9 cellular contexts compared by ENCODE assay signal in genomic region chr19:45098521-45099464, GRCh38. TPM values are rescaled to one million over a fixed set of nuclear protein-coding genes. Genes with fewer than 3 reads are reported as not detected.
A peak's percentile ranks its signal among the peaks of the same experiment; 100 is the strongest.
DNase-seq lines count a peak whose midpoint lies in the region; ATAC-seq, FAIRE-seq and TF ChIP-seq lines count a peak whose summit lies in the region.
"Had no signal": no experiment of that assay in that cellular context is flagged by ENCODE, and none has a peak within 500 bp of the region (broad histone marks: within the 10 kb centered on the region; RNA-seq: fewer than 3 reads in every experiment).

No MANE protein-coding gene starts in this region.

- no peak overlapping the region for H2BK15ac ChIP-seq in mesenchymal stem cell (ENCODE audit: low read depth, poor library complexity, severe bottlenecking)

- H3K4ac ChIP-seq in mesenchymal stem cell (ENCODE audit: low read depth in 1 of 2, low read length in 2 of 2): peak overlapping the region; percentile 3 to 83

- peak overlapping the region; percentile 91 for H4K91ac ChIP-seq in mesenchymal stem cell (ENCODE audit: low read length)

- H3K79me1 ChIP-seq in mesenchymal stem cell (replicated peaks; ENCODE audit: low read length, poor library complexity, severe bottlenecking): peaks cover 13% of the 10 kb centered on the region

- POLR2A ChIA-PET in A549 (lab: Yijun Ruan, JAX): interaction anchor here (0.9 to 1.2 kb wide), 3 partner anchors 14 to 60 kb away, joined by 3 to 4 read pairs (median 4); partner anchors contain the start of gene CLASRP

- FAIRE-seq in A549 (lab: Jason Lieb, UNC): no peak

- H3K4me3 ChIP-seq in A549 (0 out of 3 replicates have a peak overlapping the region, but pooled peaks have one; percentile 16), mesenchymal stem cell (ENCODE audit: insufficient read depth in 1 of 2, low read depth in 1 of 2, low read length in 2 of 2) (peak overlapping the region in 1 of 2 experiments; percentile 74), WERI-Rb-1 (ENCODE audit: low read depth, low read length) (no peak overlapping the region)
- H3K4me3 ChIP-seq in effector memory CD4-positive, alpha-beta T cell (ENCODE audit: insufficient read depth, low read depth, low read length, poor library complexity, severe bottlenecking): no peak overlapping the region
- H3K4me3 ChIP-seq: SJSA1 had no signal

- H3K27me3 ChIP-seq in mesenchymal stem cell (ENCODE audit: control insufficient read depth in 1 of 2, insufficient read depth in 1 of 2, low read length in 2 of 2) (no peaks in the 10 kb centered on the region), WERI-Rb-1 (ENCODE audit: insufficient read depth, low read depth, severe bottlenecking) (no peaks in the 10 kb centered on the region)
- H3K27me3 ChIP-seq in effector memory CD4-positive, alpha-beta T cell (replicated peaks; ENCODE audit: control insufficient read depth, insufficient read depth, low read length, poor library complexity, severe bottlenecking): no peaks in the 10 kb centered on the region
- H3K27me3 ChIP-seq: SJSA1 had no signal

- CTCF ChIA-PET in A549 (lab: Yijun Ruan, JAX): interaction anchor here (0.9 to 4.9 kb wide), 13 partner anchors 6 to 450 kb away, joined by 3 to 46 read pairs (median 6); partner anchors contain the start of gene PPP1R37

- H3K36me3 ChIP-seq in mesenchymal stem cell (ENCODE audit: control insufficient read depth in 1 of 2, insufficient read depth in 2 of 2, low read depth in 1 of 2, low read length in 2 of 2) (peaks cover 0 to 2% of the 10 kb centered on the region in 2 experiments), WERI-Rb-1 (peaks cover 37% of the 10 kb centered on the region)
- no peaks in the 10 kb centered on the region for H3K36me3 ChIP-seq in effector memory CD4-positive, alpha-beta T cell (ENCODE audit: control insufficient read depth, insufficient read depth, low read length)

- peak overlapping the region in 1 of 2 experiments; percentile 28 for H3K23ac ChIP-seq in mesenchymal stem cell (ENCODE audit: low read length in 2 of 2)

- H2BK120ac ChIP-seq in mesenchymal stem cell (ENCODE audit: low read depth, low read length): peak overlapping the region; percentile 49

- TF ChIP-seq RAD21 in A549 (conservative IDR thresholded peaks at IDR 0.05 in 1 of 2, IDR thresholded peaks at IDR 0.05 in 1 of 2): no peak

- H3K18ac ChIP-seq in mesenchymal stem cell (ENCODE audit: low read depth in 1 of 2, low read length in 2 of 2): peak overlapping the region; percentile 60 to 87

- H3K9ac ChIP-seq in mesenchymal stem cell (ENCODE audit: low read length): peak overlapping the region; percentile 80

- H4K8ac ChIP-seq in mesenchymal stem cell (ENCODE audit: low read length): peak overlapping the region; percentile 86

- no peak for TF ChIP-seq EP300 in A549 (IDR thresholded peaks at IDR 0.05)

- H2AK5ac ChIP-seq in mesenchymal stem cell (ENCODE audit: low read length, severe bottlenecking): peak overlapping the region; percentile 10

- no peak for TF ChIP-seq POLR2A in A549 (IDR thresholded peaks at IDR 0.05; ENCODE audit: low read length)

- peak overlapping the region; percentile 73 to 85 for H2BK12ac ChIP-seq in mesenchymal stem cell (ENCODE audit: low read length in 2 of 2)

- H3K9me3 ChIP-seq in A549: no peaks in the 10 kb centered on the region
- H3K9me3 ChIP-seq in mesenchymal stem cell (ENCODE audit: control insufficient read depth, low read length): no peaks in the 10 kb centered on the region
- H3K9me3 ChIP-seq in WERI-Rb-1 (ENCODE audit: severe bottlenecking): no peaks in the 10 kb centered on the region
- H3K9me3 ChIP-seq in effector memory CD4-positive, alpha-beta T cell (ENCODE audit: control insufficient read depth, low read length): no peaks in the 10 kb centered on the region
- H3K9me3 ChIP-seq: SJSA1 had no signal

- H2BK5ac ChIP-seq in mesenchymal stem cell (ENCODE audit: low read depth, low read length, poor library complexity, severe bottlenecking): no peak overlapping the region

- DNase-seq in A549 (ENCODE audit: low read depth in 1 of 2, low spot score in 1 of 2) (no peak), NCI-H2029 (lab: John Stamatoyannopoulos, UW) (peak; percentile 65), mesenchymal stem cell (no peak), WERI-Rb-1 (no peak), SW480 (ENCODE audit: low spot score) (no peak)
- no peak for DNase-seq in effector memory CD4-positive, alpha-beta T cell

- H3K14ac ChIP-seq in mesenchymal stem cell (ENCODE audit: low read length in 2 of 2): peak overlapping the region in 1 of 2 experiments; percentile 62

- H3K27ac ChIP-seq in A549 (peak overlapping the region; percentile 78 to 92), cingulate gyrus (ENCODE audit: low read depth, low read length) (peak overlapping the region; percentile 88), mesenchymal stem cell (ENCODE audit: low read length, poor library complexity, severe bottlenecking) (peak overlapping the region; percentile 53), WERI-Rb-1 (no peak overlapping the region)
- H3K27ac ChIP-seq in effector memory CD4-positive, alpha-beta T cell (ENCODE audit: insufficient read depth, low read length, poor library complexity, severe bottlenecking): no peak overlapping the region
- H3K27ac ChIP-seq: SJSA1 had no signal

- H3K4me2 ChIP-seq in A549 (peak overlapping the region; percentile 75), mesenchymal stem cell (ENCODE audit: low read length, poor library complexity, severe bottlenecking) (peak overlapping the region; percentile 18)

- H3K4me1 ChIP-seq in A549: peaks cover 67% of the 10 kb centered on the region
- peaks cover 75% of the 10 kb centered on the region for H3K4me1 ChIP-seq in mesenchymal stem cell (ENCODE audit: control insufficient read depth, insufficient read depth, low read depth, low read length)
- peaks cover 32% of the 10 kb centered on the region for H3K4me1 ChIP-seq in effector memory CD4-positive, alpha-beta T cell (ENCODE audit: control insufficient read depth, insufficient read depth, low read length, poor library complexity, severe bottlenecking)

- no peak overlapping the region for H2AFZ ChIP-seq in mesenchymal stem cell (ENCODE audit: low read depth, low read length)

- ATAC-seq in A549 (no peak), GM18861 (IDR thresholded peaks at IDR 0.05; ENCODE audit: unreplicated experiment) (no peak)

- TF ChIP-seq CTCF in A549 (IDR thresholded peaks at IDR 0.05) (no peak), WERI-Rb-1 (IDR thresholded peaks at IDR 0.05; ENCODE audit: low read depth, low read length) (no peak)

- 72% methylated on average over 14 of the region's 15 CpGs for WGBS in A549 (ENCODE audit: missing lambda C conversion rate)
- 69% methylated on average over 15 of the region's 15 CpGs for WGBS in mesenchymal stem cell

TF ChIP-seq in A549, 52 proteins besides CTCF, POLR2A, EP300 and RAD21 (continues in another document):
- no peak for TF ChIP-seq HOXB5 (CRISPR knock-in tag; IDR thresholded peaks at IDR 0.05)
- no peak for TF ChIP-seq CBX8 (IDR thresholded peaks at IDR 0.05)
- TF ChIP-seq CBX2 (IDR thresholded peaks at IDR 0.05; ENCODE audit: borderline replicate concordance, low read depth): no peak
- no peak for TF ChIP-seq RNF2 (IDR thresholded peaks at IDR 0.05; ENCODE audit: borderline replicate concordance, low read depth)
- no peak for TF ChIP-seq NR3C1 (IDR thresholded peaks at IDR 0.05)
- TF ChIP-seq ELK1 (IDR thresholded peaks at IDR 0.05; ENCODE audit: low read depth, low read length): no peak
- TF ChIP-seq POLR2AphosphoS2 (conservative IDR thresholded peaks at IDR 0.05; ENCODE audit: low read length): no peak
- no peak for TF ChIP-seq ESRRA (IDR thresholded peaks at IDR 0.05; ENCODE audit: borderline replicate concordance, low read length)
- no peak for TF ChIP-seq KDM1A (IDR thresholded peaks at IDR 0.05; ENCODE audit: low read depth)

RNA-seq across cellular contexts. Expression of gene PPP1R37, which starts 5.8 kb away (rescaled TPM):
- polyA plus RNA-seq in A549 (2011; rRNA removed): 7.6 and 9.1 TPM in 2 replicates
- polyA plus RNA-seq in A549 (2012; cell fraction: cytosol; rRNA removed): 22.2 and 27.1 TPM in 2 replicates
- polyA plus RNA-seq in A549 (2012; cell fraction: nucleus; rRNA removed): 48.6 and 55.2 TPM in 2 replicates
- 18.7 to 21.9 TPM (median 21.8 TPM) in 3 replicates for polyA plus RNA-seq in A549 (2017; fragmentation: RNase III; extraction: RNeasy Plus Mini Kit Qiagen cat#74134 plus additional on column Dnase treatment)
- polyA minus RNA-seq in A549 (2011; rRNA and poly(A)+ RNA removed): 15.4 and 15.8 TPM in 2 replicates
- polyA plus RNA-seq in mesenchymal stem cell (2013, experiment 1 of 2): 20.4 TPM
- polyA plus RNA-seq in mesenchymal stem cell (2013, experiment 2 of 2): 21.8 TPM

RNA-seq across cellular contexts. Expression of gene GEMIN7, which starts 19.7 kb away (rescaled TPM):
- polyA plus RNA-seq in A549 (2011; rRNA removed) (42.2 and 49.2 TPM in 2 replicates), A549 (2017; fragmentation: RNase III; extraction: RNeasy Plus Mini Kit Qiagen cat#74134 plus additional on column Dnase treatment) (75.3 to 86.0 TPM (median 79.4 TPM) in 3 replicates)
- 86.7 and 115 TPM in 2 replicates for polyA plus RNA-seq in A549 (2012; cell fraction: cytosol; rRNA removed)
- polyA plus RNA-seq in A549 (2012; cell fraction: nucleus; rRNA removed): 97.2 and 109 TPM in 2 replicates
- 23.2 and 33.1 TPM in 2 replicates for polyA minus RNA-seq in A549 (2011; rRNA and poly(A)+ RNA removed)
- 24.6 TPM for polyA plus RNA-seq in mesenchymal stem cell (2013, experiment 1 of 2)
- polyA plus RNA-seq in mesenchymal stem cell (2013, experiment 2 of 2): 24.3 TPM

RNA-seq across cellular contexts. Expression of gene ZNF296, which starts 22.5 kb away (rescaled TPM):
- 0.25 and 0.34 TPM in 2 replicates for polyA plus RNA-seq in A549 (2011; rRNA removed)
- polyA plus RNA-seq in A549 (2012; cell fraction: cytosol; rRNA removed): 2.7 and 3.7 TPM in 2 replicates
- polyA plus RNA-seq in A549 (2012; cell fraction: nucleus; rRNA removed): 4.6 and 8.2 TPM in 2 replicates
- 2.7 to 3.6 TPM (median 3.4 TPM) in 3 replicates for polyA plus RNA-seq in A549 (2017; fragmentation: RNase III; extraction: RNeasy Plus Mini Kit Qiagen cat#74134 plus additional on column Dnase treatment)
- 0.50 and 0.73 TPM in 2 replicates for polyA minus RNA-seq in A549 (2011; rRNA and poly(A)+ RNA removed)
- polyA plus RNA-seq in mesenchymal stem cell (2013, experiment 1 of 2): 0.58 TPM
- polyA plus RNA-seq in mesenchymal stem cell (2013, experiment 2 of 2): 0.56 TPM

RNA-seq across cellular contexts. Expression of gene CLASRP, which starts 59.9 kb away (rescaled TPM):
- polyA plus RNA-seq in A549 (2011; rRNA removed): 30.7 and 39.0 TPM in 2 replicates
- polyA plus RNA-seq in A549 (2012; cell fraction: cytosol; rRNA removed): 38.3 and 40.7 TPM in 2 replicates
- polyA plus RNA-seq in A549 (2012; cell fraction: nucleus; rRNA removed): 229 and 279 TPM in 2 replicates
- polyA plus RNA-seq in A549 (2017; fragmentation: RNase III; extraction: RNeasy Plus Mini Kit Qiagen cat#74134 plus additional on column Dnase treatment): 74.8 to 93.7 TPM (median 86.4 TPM) in 3 replicates
- 36.0 and 38.2 TPM in 2 replicates for polyA minus RNA-seq in A549 (2011; rRNA and poly(A)+ RNA removed)
- polyA plus RNA-seq in mesenchymal stem cell (2013, experiment 1 of 2): 22.8 TPM
- 21.7 TPM for polyA plus RNA-seq in mesenchymal stem cell (2013, experiment 2 of 2)

Comparison
In these comparisons a context has a peak if more than half of its experiments do, and no peak if none do; other contexts are left out.
1. H3K27ac ChIP-seq: peak in A549 (2 of 2), cingulate gyrus (single experiment) and mesenchymal stem cell (single experiment); none in WERI-Rb-1 (single experiment) and effector memory CD4-positive, alpha-beta T cell (single experiment).